In genomic region chr11:88193278-88193677, GRCh38 we compare ENCODE assay signal across 1 cellular context.
TF ChIP-seq lines count a peak whose summit lies in the region.

No MANE protein-coding gene starts in this region.

TF ChIP-seq in GM12878, 131 proteins besides CTCF, POLR2A, EP300 and RAD21 (continued from another document and continues in another):
- no peak for TF ChIP-seq NFXL1 (IDR thresholded peaks at IDR 0.05; ENCODE audit: borderline replicate concordance)
- TF ChIP-seq ATF7 (IDR thresholded peaks at IDR 0.05; ENCODE audit: low read depth): peak; percentile 94
- peak; percentile 81 for TF ChIP-seq BCL11A (IDR thresholded peaks at IDR 0.05; ENCODE audit: low read depth, low read length)
- TF ChIP-seq ZNF592 (IDR thresholded peaks at IDR 0.05): peak; percentile 56; the same call in 1 of the 2 replicates
- no peak for TF ChIP-seq SIX5 (IDR thresholded peaks at IDR 0.05; ENCODE audit: low read depth, low read length, severe bottlenecking)
- TF ChIP-seq GATAD2B (conservative IDR thresholded peaks at IDR 0.05; ENCODE audit: low read depth): peak; percentile 40; the same call in 1 of the 2 replicates
- TF ChIP-seq CBX5 (IDR thresholded peaks at IDR 0.05; ENCODE audit: low read depth): no peak
- TF ChIP-seq ZNF687 (IDR thresholded peaks at IDR 0.05): peak; percentile 46; the same call in 1 of the 2 replicates
- no peak for TF ChIP-seq CEBPZ (IDR thresholded peaks at IDR 0.05; ENCODE audit: low read depth, low read length)
- no peak for TF ChIP-seq TBL1XR1 (IDR thresholded peaks at IDR 0.05; ENCODE audit: low read depth, low read length)
- TF ChIP-seq ZNF217 (IDR thresholded peaks at IDR 0.05): peak; percentile 84; the same call in 1 of the 2 replicates
- TF ChIP-seq KAT2A (conservative IDR thresholded peaks at IDR 0.05; ENCODE audit: control insufficient read depth, low read depth, low read length): no peak
- TF ChIP-seq SP1 (IDR thresholded peaks at IDR 0.05; ENCODE audit: low read depth, low read length): no peak
- no peak for TF ChIP-seq E2F8 (IDR thresholded peaks at IDR 0.05; ENCODE audit: low read depth, partially characterized antibody)
- no peak for TF ChIP-seq ZBTB33 (IDR thresholded peaks at IDR 0.05)
- TF ChIP-seq SMC3 (IDR thresholded peaks at IDR 0.05; ENCODE audit: borderline replicate concordance, low read length): no peak
- TF ChIP-seq CHD2 (IDR thresholded peaks at IDR 0.05; ENCODE audit: borderline replicate concordance, low read depth, low read length): no peak
- TF ChIP-seq IRF4 (IDR thresholded peaks at IDR 0.05; ENCODE audit: low read depth, low read length): no peak
- peak; percentile 95 to 98 for TF ChIP-seq IKZF2 (IDR thresholded peaks at IDR 0.05)
- no peak for TF ChIP-seq EZH2 (IDR thresholded peaks at IDR 0.05; ENCODE audit: borderline replicate concordance, control insufficient read depth, low read depth, low read length)
- no peak for TF ChIP-seq NRF1 (conservative IDR thresholded peaks at IDR 0.05; ENCODE audit: low read depth, low read length)
- no peak for TF ChIP-seq RB1 (IDR thresholded peaks at IDR 0.05; ENCODE audit: borderline replicate concordance)
- no peak for TF ChIP-seq SPI1 (IDR thresholded peaks at IDR 0.05; ENCODE audit: borderline replicate concordance, insufficient read depth, low read depth, low read length)
- TF ChIP-seq ZBTB40 (IDR thresholded peaks at IDR 0.05; ENCODE audit: borderline replicate concordance): no peak
- no peak for TF ChIP-seq ASH2L (IDR thresholded peaks at IDR 0.05; ENCODE audit: borderline replicate concordance, low read depth)
- TF ChIP-seq BHLHE40 (IDR thresholded peaks at IDR 0.05; ENCODE audit: borderline replicate concordance in 1 of 2, low read depth in 2 of 2, low read length in 1 of 2): peak in 1 of 2 experiments; percentile 37; a peak in 1 of 4 replicates
- TF ChIP-seq ZZZ3 (IDR thresholded peaks at IDR 0.05; ENCODE audit: control insufficient read depth, insufficient read length, low read depth): no peak
- no peak for TF ChIP-seq RFX5 (IDR thresholded peaks at IDR 0.05; ENCODE audit: low read depth, low read length)
- 0 out of 2 replicates have a peak, but pooled peaks have one; percentile 22 for TF ChIP-seq CBFB (IDR thresholded peaks at IDR 0.05; ENCODE audit: low read depth)
- no peak for TF ChIP-seq FOS (IDR thresholded peaks at IDR 0.05; ENCODE audit: borderline replicate concordance, extremely low read depth, insufficient read length)
- TF ChIP-seq TCF3 (IDR thresholded peaks at IDR 0.05; ENCODE audit: borderline replicate concordance, insufficient read depth, low read depth, low read length): no peak
